Comparison of ENCODE assay signal across 21 cellular contexts in genomic region chr10:97058521-97058920, GRCh38.
DNase-seq lines count a peak whose midpoint lies in the region; ATAC-seq, FAIRE-seq and TF ChIP-seq lines count a peak whose summit lies in the region.
"Had no signal": no experiment of that assay in that cellular context is flagged by ENCODE, and none has a peak within 500 bp of the region (broad histone marks: within the 10 kb centered on the region; RNA-seq: fewer than 3 reads in every experiment).

No MANE protein-coding gene starts in this region.

- H3K27me3 ChIP-seq in gastrocnemius medialis = no peaks in the 10 kb centered on the region
- H3K27me3 ChIP-seq: body of pancreas had no signal

- no peaks in the 10 kb centered on the region for H3K4me1 ChIP-seq in kidney (ENCODE audit: control insufficient read depth in 1 of 2, insufficient read depth in 1 of 2, low read depth in 1 of 2, low read length in 2 of 2)
- H3K4me1 ChIP-seq in gastrocnemius medialis = peaks cover 0 to 9% of the 10 kb centered on the region in 2 donors

- H3K4me3 ChIP-seq in kidney (ENCODE audit: low read length in 2 of 2) (no peak overlapping the region), gastrocnemius medialis (no peak overlapping the region)
- H3K4me3 ChIP-seq: body of pancreas, GM23338, stomach had no signal

- ATAC-seq in gastrocnemius medialis (peak; percentile 73 to 82), GM18873 (IDR thresholded peaks at IDR 0.05; ENCODE audit: low FRiP score, unreplicated experiment) (no peak)
- ATAC-seq: activated CD4-positive, alpha-beta T cell treated with anti-CD3 and anti-CD28 coated beads for 36 hours; activated naive CD4-positive, alpha-beta T cell treated with anti-CD3 and anti-CD28 coated beads, Interleukin-2, amount 50 U/mL, for 72 hours; CD8-positive, alpha-beta T cell had no signal

- no peak for FAIRE-seq in kidney (lab: Jason Lieb, UNC)
- FAIRE-seq: GM12891 had no signal

- intact Hi-C loops in kidney (cut with DNase I) (no loop called here), gastrocnemius medialis (cut with DNase I; ENCODE audit: low total_unique reads) (no loop called here)

- in situ Hi-C loops in gastrocnemius medialis (cut with MboI; ENCODE audit: low sequenced_read_pairs in 4 of 4) = no loop called here

- TF ChIP-seq POLR2A in gastrocnemius medialis (IDR thresholded peaks at IDR 0.05) = no peak

- no peak overlapping the region for H3K9ac ChIP-seq in kidney (ENCODE audit: low read length in 2 of 2)

- no peaks in the 10 kb centered on the region for H3K9me3 ChIP-seq in kidney (ENCODE audit: control insufficient read depth in 1 of 2, low read length in 2 of 2)
- no peaks in the 10 kb centered on the region for H3K9me3 ChIP-seq in gastrocnemius medialis
- H3K9me3 ChIP-seq: body of pancreas, stomach had no signal

- H3K27ac ChIP-seq in angular gyrus (ENCODE audit: low read depth, low read length) (peak overlapping the region; percentile 33), kidney (ENCODE audit: low read depth in 2 of 2, low read length in 2 of 2) (no peak overlapping the region), gastrocnemius medialis (no peak overlapping the region)
- H3K27ac ChIP-seq: 22Rv1, body of pancreas, stomach had no signal

- H3K36me3 ChIP-seq in kidney (ENCODE audit: control insufficient read depth in 1 of 2, insufficient read depth in 2 of 2, low read length in 2 of 2) (no peaks in the 10 kb centered on the region), gastrocnemius medialis (no peaks in the 10 kb centered on the region)
- H3K36me3 ChIP-seq: stomach had no signal

- TF ChIP-seq CTCF in kidney (IDR thresholded peaks at IDR 0.05; ENCODE audit: borderline replicate concordance, extremely low read depth, insufficient read depth) (no peak), gastrocnemius medialis (IDR thresholded peaks at IDR 0.05 in 4 of 5, conservative IDR thresholded peaks at IDR 0.05 in 1 of 5) (no peak)

- DNase-seq in DMS79 treated with DMSO at 0.1 percent for 48 hours (lab: John Stamatoyannopoulos, UW) (peak; percentile 15), DMS79 (lab: John Stamatoyannopoulos, UW) (no peak), kidney (peak; percentile 6), gastrocnemius medialis (peak; percentile 18 to 54), mesenteric fat pad (ENCODE audit: low spot score) (no peak)
- no peak for DNase-seq in activated naive CD4-positive, alpha-beta T cell (lab: John Stamatoyannopoulos, UW)
- DNase-seq: activated CD4-positive, alpha-beta T cell treated with anti-CD3 and anti-CD28 coated beads for 36 hours; activated T-cell treated with anti-CD3 and anti-CD28 coated beads, Interleukin-2, amount 50 U/mL, for 48 hours; body of pancreas; CD8-positive, alpha-beta T cell; IMR-90; NCI-H187; NCI-H524; stimulated activated CD4-positive, alpha-beta T cell treated with anti-CD3 and anti-CD28 coated beads, Interleukin-4, amount 100 ng/mL, for 24 hours; stomach had no signal

Comparison
In these comparisons a context has a peak if more than half of its experiments do, and no peak if none do; other contexts are left out.
1. DNase-seq: peak in DMS79 treated with DMSO at 0.1 percent for 48 hours (single experiment), kidney (single experiment) and gastrocnemius medialis (2 of 2); none in DMS79 (single experiment), activated naive CD4-positive, alpha-beta T cell (0 of 4) and mesenteric fat pad (single experiment).